8 cellular contexts compared by ENCODE assay signal in the genomic region with DNA sequence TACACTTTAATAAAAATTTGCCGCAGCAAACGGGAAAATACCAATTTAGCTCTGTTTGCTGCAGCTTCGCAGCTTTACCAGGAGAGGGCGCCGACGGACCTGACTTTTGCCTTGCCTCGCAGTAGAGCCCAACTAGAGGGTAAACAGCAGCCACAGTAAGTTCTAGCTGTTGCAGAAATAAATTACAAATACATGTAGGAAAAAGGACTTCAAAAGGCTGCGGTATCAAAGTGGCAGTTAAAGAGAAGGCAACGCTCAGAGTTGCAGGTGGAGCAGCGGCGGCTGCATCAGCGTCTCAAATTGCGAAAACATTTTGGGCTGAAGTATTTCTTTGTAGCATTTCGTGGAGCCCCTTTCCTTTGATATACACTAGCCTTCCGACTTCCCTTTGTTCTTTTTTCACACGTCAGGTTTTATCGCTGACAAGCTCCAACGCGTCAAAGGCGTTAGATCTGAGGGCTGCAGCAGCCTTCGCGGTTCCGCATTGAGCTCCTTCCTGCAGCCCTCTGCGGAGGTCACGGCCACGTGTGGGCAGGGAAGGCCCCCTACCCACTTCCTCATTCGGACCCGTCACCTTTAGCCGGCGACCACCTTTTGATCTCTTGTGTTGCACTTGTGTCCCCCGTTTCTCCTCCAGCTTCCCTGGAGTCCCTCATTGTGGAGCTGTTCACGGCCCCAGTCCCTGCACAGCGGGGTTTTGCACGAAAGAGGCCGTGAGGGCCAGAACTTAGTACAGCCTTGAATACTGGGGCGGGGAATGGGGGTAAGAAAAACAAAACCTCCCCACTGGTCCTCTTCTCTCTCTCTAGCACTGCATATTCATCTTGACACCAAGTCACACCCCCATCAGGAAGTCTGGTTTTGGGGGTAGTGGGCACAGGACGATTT.
DNase-seq lines count a peak whose midpoint lies in the region; ATAC-seq and TF ChIP-seq lines count a peak whose summit lies in the region.

No MANE protein-coding gene starts in this region.

- H3K9me3 ChIP-seq in HUES6 (ENCODE audit: control insufficient read depth, insufficient read depth, low read depth, low read length), result no peaks in the 10 kb centered on the region
- H3K9me3 ChIP-seq in tibial artery, result no peaks in the 10 kb centered on the region

- peak overlapping the region; percentile 28 for H3K9ac ChIP-seq in HUES6 (ENCODE audit: low read length)

- peaks cover 11% of the 10 kb centered on the region; the same call in 1 of the 2 replicates for H3K27me3 ChIP-seq in HUES6 (ENCODE audit: control insufficient read depth, insufficient read depth, low read length)
- peaks cover 0 to 18% of the 10 kb centered on the region in 2 donors for H3K27me3 ChIP-seq in tibial artery

- ATAC-seq in GM21390 (IDR thresholded peaks at IDR 0.05; ENCODE audit: unreplicated experiment) (peak; percentile 54), omental fat pad (ENCODE audit: low FRiP score) (peak; percentile 74)

- H3K27ac ChIP-seq in HUES6 (ENCODE audit: low read depth, low read length) (no peak overlapping the region), tibial artery (no peak overlapping the region)

- peak; percentile 28 for DNase-seq in DMS153 treated with DMSO at 0.1 percent for 48 hours (lab: John Stamatoyannopoulos, UW; ENCODE audit: unreplicated experiment)
- peak; percentile 50 for DNase-seq in RPMI8226
- peak; percentile 59 for DNase-seq in activated gamma-delta T cell treated with anti-CD3 and anti-CD28 coated beads, Interleukin-2, amount 50 U/mL, for 16 hours (ENCODE audit: low read depth)
- peak; percentile 58 for DNase-seq in germinal center (ENCODE audit: low spot score)
- DNase-seq in omental fat pad (ENCODE audit: low spot score), result no peak
- DNase-seq in tibial artery, result peak in 1 of 2 donors; percentile 26

- H3K36me3 ChIP-seq in HUES6 (ENCODE audit: control insufficient read depth, insufficient read depth, low read length), result no peaks in the 10 kb centered on the region
- H3K36me3 ChIP-seq in tibial artery, result no peaks in the 10 kb centered on the region

- H3K4me1 ChIP-seq in HUES6 (ENCODE audit: control insufficient read depth, insufficient read depth, low read length) (peaks cover 22% of the 10 kb centered on the region), tibial artery (peaks cover 0 to 10% (median 7%) of the 10 kb centered on the region in 4 donors)

- H3K4me3 ChIP-seq in HUES6 (ENCODE audit: low read depth, low read length), result peak overlapping the region; percentile 55
- peak overlapping the region; percentile 23 to 32 for H3K4me3 ChIP-seq in tibial artery

- TF ChIP-seq CTCF in omental fat pad (IDR thresholded peaks at IDR 0.05) (peak in 2 of 3 donors; percentile 14 to 62), tibial artery (IDR thresholded peaks at IDR 0.05) (peak; percentile 59 to 77)

- intact Hi-C loops in tibial artery (cut with DNase I; ENCODE audit: low total_unique reads), result loop anchor here (10.0 kb wide), 1 partner anchor 865 kb away; no protein-coding TSS in a partner anchor
